ENCODE assay signal across 30 cellular contexts in genomic region chr14:72685456-72685855, GRCh38.
"Had no signal": no experiment of that assay in that cellular context is flagged by ENCODE, and none has a peak within 500 bp of the region (broad histone marks: within the 10 kb centered on the region; RNA-seq: fewer than 3 reads in every experiment).

No MANE protein-coding gene starts in this region.

- FAIRE-seq: colon, endometrium, endothelial cell of umbilical vein, frontal cortex had no signal

- H3K4me1 ChIP-seq: adrenal gland, body of pancreas, esophagus squamous epithelium had no signal

- H3K27me3 ChIP-seq: adrenal gland, body of pancreas, esophagus squamous epithelium had no signal

- DNase-seq: activated CD4-positive, alpha-beta memory T cell treated with anti-CD3 and anti-CD28 coated beads for 36 hours; activated CD4-positive, alpha-beta T cell treated with anti-CD3 and anti-CD28 coated beads for 36 hours; activated CD4-positive, alpha-beta T cell treated with anti-CD3 and anti-CD28 coated beads, Interleukin-2, amount 10 ng/mL, durations not matched to agents 24 days and 14 days; activated CD4-positive, CD25-positive, alpha-beta regulatory T cell; activated CD4-positive, CD25-positive, alpha-beta regulatory T cell treated with anti-CD3 and anti-CD28 coated beads, Interleukin-2, amount 50 U/mL, for 72 hours; activated CD8-positive, alpha-beta memory T cell treated with anti-CD3 and anti-CD28 coated beads, Interleukin-2, amount 10 ng/mL, durations not matched to agents 7 days and 5 days; activated CD8-positive, alpha-beta memory T cell treated with anti-CD3 and anti-CD28 coated beads, Interleukin-2, amount 50 U/mL, for 4 hours; activated CD8-positive, alpha-beta T cell treated with anti-CD3 and anti-CD28 coated beads, Interleukin-2, amount 10 ng/mL, durations not matched to agents 7 days and 5 days; activated effector memory CD4-positive, alpha-beta T cell treated with anti-CD3 and anti-CD28 coated beads, Interleukin-2, amount 50 U/mL, for 16 hours; activated naive CD4-positive, alpha-beta T cell treated with anti-CD3 and anti-CD28 coated beads for 36 hours; activated naive CD8-positive, alpha-beta T cell treated with anti-CD3 and anti-CD28 coated beads for 36 hours; activated naive CD8-positive, alpha-beta T cell treated with anti-CD3 and anti-CD28 coated beads, Interleukin-2, amount 50 U/mL, for 24 hours; activated T-cell treated with anti-CD3 and anti-CD28 coated beads, Interleukin-2, amount 50 U/mL, for 1 hour; activated T-cell treated with anti-CD3 and anti-CD28 coated beads, Interleukin-2, amount 50 U/mL, for 48 hours; adrenal gland; amygdala; aorta; body of pancreas; caudate nucleus; effector CD8-positive, alpha-beta T cell; esophagus squamous epithelium; foreskin fibroblast; head of caudate nucleus; T-helper 1 cell; T-helper 17 cell had no signal

- H3K27ac ChIP-seq: adrenal gland, body of pancreas, epithelial cell of prostate, esophagus squamous epithelium had no signal

- H3K9me3 ChIP-seq: adrenal gland, body of pancreas, esophagus squamous epithelium had no signal

- H3K4me3 ChIP-seq: adrenal gland, body of pancreas, esophagus squamous epithelium had no signal

- H3K36me3 ChIP-seq: adrenal gland, esophagus squamous epithelium had no signal
